ENCODE assay signal across 14 cellular contexts in the genomic region with DNA sequence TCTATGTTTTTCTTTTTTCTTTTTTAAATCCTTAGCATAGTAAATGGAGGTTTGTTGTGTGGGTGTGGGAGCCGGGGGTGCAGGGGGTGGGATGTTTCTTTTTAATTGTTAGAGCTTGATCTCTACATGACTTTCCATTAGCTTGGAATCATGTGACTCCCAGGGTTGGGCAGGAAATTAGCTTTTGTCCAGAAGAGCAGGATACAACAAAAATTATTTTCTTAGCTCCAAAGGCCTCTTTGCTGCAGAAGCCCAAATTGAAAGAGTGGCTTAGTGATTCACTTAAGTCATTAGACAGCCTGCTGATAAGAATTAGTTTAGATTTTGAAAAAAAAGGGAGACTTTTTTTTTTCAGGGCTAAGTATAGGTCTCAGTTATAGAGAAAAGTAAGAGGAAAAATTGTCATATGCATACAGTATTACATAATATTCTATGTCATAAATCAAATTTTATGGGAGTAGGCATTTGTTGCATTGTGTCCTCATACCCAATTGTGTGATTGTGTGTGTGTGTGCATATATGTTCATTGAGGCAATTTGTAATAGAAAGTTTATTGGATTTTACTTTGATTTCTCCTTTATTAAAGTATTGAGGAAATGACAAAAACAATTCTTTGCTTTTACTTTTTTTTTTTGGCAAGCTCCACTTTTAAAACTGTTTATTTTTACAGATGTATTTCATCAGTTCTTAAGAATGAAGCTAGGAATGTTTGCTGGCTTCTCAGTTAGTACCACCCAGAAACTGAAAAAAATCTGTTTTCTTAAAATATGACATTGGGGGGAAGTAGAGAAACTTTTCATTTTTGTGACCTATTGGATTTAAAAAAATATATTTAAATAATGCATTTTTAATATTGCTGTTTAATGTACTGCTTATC. TPM values are rescaled to one million over a fixed set of nuclear protein-coding genes. Genes with fewer than 3 reads are reported as not detected.
DNase-seq lines count a peak whose midpoint lies in the region; ATAC-seq and TF ChIP-seq lines count a peak whose summit lies in the region.
"Had no signal": no experiment of that assay in that cellular context is flagged by ENCODE, and none has a peak within 500 bp of the region (broad histone marks: within the 10 kb centered on the region; RNA-seq: fewer than 3 reads in every experiment).

No MANE protein-coding gene starts in this region.

- no peaks in the 10 kb centered on the region for H3K27me3 Mint-ChIP-seq in CD8-positive, alpha-beta T cell (ENCODE audit: low read depth)

- peak overlapping the region; percentile 36 to 65 (median 56) for H3K27ac ChIP-seq in esophagus muscularis mucosa (replicated peaks in 1 of 4)
- H3K27ac ChIP-seq in aorta (ENCODE audit: low read depth in 1 of 2, low read length in 2 of 2): no peak overlapping the region
- H3K27ac ChIP-seq in CD8-positive, alpha-beta T cell (ENCODE audit: low read depth, low read length): no peak overlapping the region

- no peaks in the 10 kb centered on the region for H3K9me3 ChIP-seq in esophagus muscularis mucosa
- no peaks in the 10 kb centered on the region for H3K9me3 ChIP-seq in aorta (ENCODE audit: control insufficient read depth, low read length)
- H3K9me3 ChIP-seq in CD8-positive, alpha-beta T cell (ENCODE audit: low read length): no peaks in the 10 kb centered on the region

- TF ChIP-seq POLR2A in esophagus muscularis mucosa (IDR thresholded peaks at IDR 0.05; ENCODE audit: low read depth): no peak

- CTCF ChIA-PET in CD8-positive, alpha-beta T cell (lab: Charles Lee): no interaction called here

- 80% methylated on average over 1 of the region's 1 CpG for whole genome bisulfite sequencing in esophagus muscularis mucosa
- WGBS in aorta, 2 donors: 21 to 35% methylated on average over 1 of the region's 1 CpG

- H3K27ac Mint-ChIP-seq in CD8-positive, alpha-beta T cell: no peak overlapping the region

- H3K4me3 Mint-ChIP-seq in CD8-positive, alpha-beta T cell: no peak overlapping the region

- POLR2A ChIA-PET in CD8-positive, alpha-beta T cell (lab: Charles Lee): no interaction called here

- peaks cover 6% of the 10 kb centered on the region for H3K9me3 Mint-ChIP-seq in CD8-positive, alpha-beta T cell

- intact Hi-C loops in Right ventricle myocardium inferior (cut with DNase I) (loop anchor here (2.0 to 5.0 kb wide), 3 partner anchors 124 to 314 kb away; a partner anchor contains a TSS), cardiac septum (cut with DNase I) (loop anchor here (5.0 to 10.0 kb wide), 5 partner anchors 164 to 496 kb away; a partner anchor contains a TSS), esophagus muscularis mucosa (cut with DNase I) (loop anchor here (5.0 kb wide), 2 partner anchors 124 to 354 kb away; a partner anchor contains a TSS), aorta (cut with DNase I) (loop anchor here (1.0 to 10.0 kb wide), 4 partner anchors 116 to 249 kb away; a partner anchor contains a TSS)
- intact Hi-C loops in CD8-positive, alpha-beta T cell (cut with DNase I, micrococcal nuclease): loop anchor here in 1 of 2 experiments (5.0 kb wide), 1 partner anchor 494 kb away; no protein-coding TSS in a partner anchor

- no peaks in the 10 kb centered on the region for H3K36me3 Mint-ChIP-seq in CD8-positive, alpha-beta T cell

- no peak for TF ChIP-seq CTCF in esophagus muscularis mucosa (IDR thresholded peaks at IDR 0.05)
- TF ChIP-seq CTCF in CD8-positive, alpha-beta T cell (IDR thresholded peaks at IDR 0.05): no peak

- peak; percentile 3 for ATAC-seq in Right ventricle myocardium inferior
- ATAC-seq in aorta (ENCODE audit: low FRiP score): peak; percentile 24
- no peak for ATAC-seq in GM18907 (IDR thresholded peaks at IDR 0.05; ENCODE audit: unreplicated experiment)
- ATAC-seq in CD8-positive, alpha-beta T cell: no peak
- ATAC-seq in GM21423 (IDR thresholded peaks at IDR 0.05; ENCODE audit: unreplicated experiment): no peak

- DNase-seq in Right ventricle myocardium inferior (ENCODE audit: missing footprints) (no peak), cardiac septum (ENCODE audit: low spot score) (no peak), esophagus muscularis mucosa (ENCODE audit: extremely low spot score) (no peak), midbrain (lab: John Stamatoyannopoulos, UW) (peak; percentile 2), aorta (no peak)
- DNase-seq in CD8-positive, alpha-beta T cell: no peak
- DNase-seq: ACHN; activated CD4-positive, CD25-positive, alpha-beta regulatory T cell; activated effector memory CD4-positive, alpha-beta T cell treated with Interleukin-2 at 50 U/mL for 16 hours; RPMI8226 had no signal

- H3K27me3 ChIP-seq in esophagus muscularis mucosa (no peaks in the 10 kb centered on the region), aorta (ENCODE audit: control insufficient read depth in 1 of 2, insufficient read depth in 2 of 2, low read length in 1 of 2) (no peaks in the 10 kb centered on the region)
- no peaks in the 10 kb centered on the region for H3K27me3 ChIP-seq in CD8-positive, alpha-beta T cell (ENCODE audit: insufficient read depth, low read length)

- H3K4me1 Mint-ChIP-seq in CD8-positive, alpha-beta T cell (ENCODE audit: low read depth): no peaks in the 10 kb centered on the region

- no peak for TF ChIP-seq EP300 in esophagus muscularis mucosa (IDR thresholded peaks at IDR 0.05)

- H3K4me3 ChIP-seq in esophagus muscularis mucosa (no peak overlapping the region), aorta (ENCODE audit: low read length in 2 of 2) (no peak overlapping the region)
- H3K4me3 ChIP-seq in CD8-positive, alpha-beta T cell (ENCODE audit: low read depth, low read length): no peak overlapping the region

- H3K4me1 ChIP-seq in esophagus muscularis mucosa: peaks cover 17 to 54% (median 44%) of the 10 kb centered on the region in 4 donors
- H3K4me1 ChIP-seq in aorta (ENCODE audit: control insufficient read depth in 1 of 2, insufficient read depth in 2 of 2, low read length in 2 of 2): peaks cover 0 to 5% of the 10 kb centered on the region in 2 donors
- H3K4me1 ChIP-seq in CD8-positive, alpha-beta T cell (ENCODE audit: insufficient read depth, low read length): no peaks in the 10 kb centered on the region

- H3K36me3 ChIP-seq in esophagus muscularis mucosa (no peaks in the 10 kb centered on the region), aorta (ENCODE audit: control insufficient read depth in 1 of 2, insufficient read depth in 2 of 2, low read length in 1 of 2) (no peaks in the 10 kb centered on the region)
- H3K36me3 ChIP-seq in CD8-positive, alpha-beta T cell (ENCODE audit: insufficient read depth, low read length): no peaks in the 10 kb centered on the region

RNA-seq across cellular contexts. Expression of a gene that starts 47.4 kb away (rescaled TPM):
- not detected for total RNA-seq in Right ventricle myocardium inferior
- 0.11 TPM for total RNA-seq in cardiac septum
- not detected for total RNA-seq in esophagus muscularis mucosa
- total RNA-seq in aorta: under 1 TPM in 1 of 2 donors, not detected in 1; 0.12 TPM
- under 1 TPM in 1 of 2 donors, not detected in 1; 0.08 TPM for polyA plus RNA-seq in aorta
- total RNA-seq in CD8-positive, alpha-beta T cell: not detected
- total RNA-seq: HT1080, kidney epithelial cell had no signal

Comparison
In these comparisons a context has a peak if more than half of its experiments do, and no peak if none do; other contexts are left out.
1. ATAC-seq: peak in Right ventricle myocardium inferior (single experiment) and aorta (single experiment); none in GM18907 (single experiment), CD8-positive, alpha-beta T cell (single experiment) and GM21423 (single experiment).
2. H3K27ac ChIP-seq: peak in esophagus muscularis mucosa (4 of 4); none in aorta (0 of 2) and CD8-positive, alpha-beta T cell (single experiment).